ENCODE assay signal across 14 cellular contexts in the genomic region with DNA sequence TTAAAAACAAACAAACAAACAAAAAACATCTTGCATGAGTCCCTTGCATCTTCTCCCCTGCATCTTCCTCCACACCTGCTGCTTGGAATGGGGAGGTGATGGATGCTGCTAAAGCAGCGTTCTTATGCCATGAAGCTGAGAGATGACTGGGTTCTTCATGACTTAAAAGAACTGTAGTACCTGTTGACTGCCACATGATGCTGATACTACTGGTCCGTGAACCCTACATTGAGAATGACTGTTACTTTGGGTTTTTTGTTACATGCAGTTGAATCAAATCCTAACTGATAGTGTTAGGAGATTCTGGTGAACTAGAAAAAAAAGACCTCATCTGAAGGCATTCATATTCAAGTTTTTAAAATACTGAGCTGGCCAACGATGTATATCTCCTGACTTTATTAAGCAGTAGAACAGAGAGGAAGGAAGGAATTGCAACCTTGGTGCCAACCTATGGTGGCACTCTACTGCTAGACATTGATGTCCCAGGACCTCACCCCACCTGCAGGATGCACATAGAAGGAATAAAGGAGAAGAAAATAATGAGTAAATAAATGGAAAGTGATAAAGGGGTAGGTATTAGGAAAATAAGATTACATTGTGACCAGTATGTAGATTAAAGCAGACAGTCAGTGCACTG.
DNase-seq lines count a peak whose midpoint lies in the region; ATAC-seq and TF ChIP-seq lines count a peak whose summit lies in the region.
"Had no signal": no experiment of that assay in that cellular context is flagged by ENCODE, and none has a peak within 500 bp of the region (broad histone marks: within the 10 kb centered on the region; RNA-seq: fewer than 3 reads in every experiment).

No MANE protein-coding gene starts in this region.

- H3K36me3 Mint-ChIP-seq in activated B cell treated with CpG ODN at 0.5 μM for 24 hours (ENCODE audit: low read depth), result no peaks in the 10 kb centered on the region
- H3K36me3 Mint-ChIP-seq: activated naive CD8-positive, alpha-beta T cell had no signal

- ATAC-seq in GM19397 (IDR thresholded peaks at IDR 0.05; ENCODE audit: unreplicated experiment) (peak; percentile 68), HG03159 (IDR thresholded peaks at IDR 0.05; ENCODE audit: unreplicated experiment) (peak; percentile 85), activated B cell treated with CpG ODN at 0.5 μM for 24 hours (ENCODE audit: low read depth) (peak; percentile 50), HG03442 (IDR thresholded peaks at IDR 0.05; ENCODE audit: unreplicated experiment) (no peak)
- ATAC-seq: left lung had no signal

- DNase-seq in activated B cell treated with CpG ODN at 0.5 μM for 24 hours (no peak), glomerular visceral epithelial cell (ENCODE audit: extremely low spot score) (no peak), NCI-H2196 (lab: John Stamatoyannopoulos, UW; ENCODE audit: unreplicated experiment) (no peak)
- no peak for DNase-seq in activated effector memory CD4-positive, alpha-beta T cell treated with anti-CD3 and anti-CD28 coated beads, Interleukin-2, amount 50 U/mL, for 16 hours
- DNase-seq: effector CD4-positive, alpha-beta T cell; KG1; left lung; NCI-H510A treated with DMSO at 0.1 percent for 48 hours had no signal

- POLR2A ChIA-PET in activated B cell treated with CpG ODN at 0.5 μM for 24 hours (lab: Charles Lee), result no interaction called here

- intact Hi-C loops in activated B cell treated with CpG ODN at 0.5 μM for 24 hours (cut with micrococcal nuclease), result loop anchor here (1.0 kb wide), 1 partner anchor 8 kb away; no protein-coding TSS in a partner anchor

- TF ChIP-seq CTCF in GM12874 (IDR thresholded peaks at IDR 0.05; ENCODE audit: insufficient read depth, low read depth, low read length) (peak; percentile 19; the same call in 1 of the 2 replicates), activated B cell treated with CpG ODN at 0.5 μM for 24 hours (IDR thresholded peaks at IDR 0.05) (no peak)

- peaks cover 14% of the 10 kb centered on the region for H3K4me1 Mint-ChIP-seq in activated B cell treated with CpG ODN at 0.5 μM for 24 hours

- no peaks in the 10 kb centered on the region for H3K9me3 Mint-ChIP-seq in activated B cell treated with CpG ODN at 0.5 μM for 24 hours

- no peaks in the 10 kb centered on the region for H3K27me3 Mint-ChIP-seq in activated B cell treated with CpG ODN at 0.5 μM for 24 hours
- H3K27me3 Mint-ChIP-seq: B cell had no signal

- CTCF ChIA-PET in activated B cell treated with CpG ODN at 0.5 μM for 24 hours (lab: Charles Lee), result no interaction called here

- H3K27ac Mint-ChIP-seq in activated B cell treated with CpG ODN at 0.5 μM for 24 hours, result no peak overlapping the region
- H3K27ac Mint-ChIP-seq: activated naive CD8-positive, alpha-beta T cell; B cell had no signal

- no peak overlapping the region for H3K4me3 Mint-ChIP-seq in activated B cell treated with CpG ODN at 0.5 μM for 24 hours
- H3K4me3 Mint-ChIP-seq: activated naive CD8-positive, alpha-beta T cell; B cell had no signal
